ENCODE assay signal across 1 cellular context in genomic region chr4:128249787-128250668, GRCh38.
TF ChIP-seq lines count a peak whose summit lies in the region.

No MANE protein-coding gene starts in this region.

TF ChIP-seq in IMR-90, 13 proteins besides CTCF, POLR2A, EP300 and RAD21:
- TF ChIP-seq RFX5 (IDR thresholded peaks at IDR 0.05; ENCODE audit: low read depth, low read length) (no peak), MAFK (IDR thresholded peaks at IDR 0.05; ENCODE audit: low read depth, low read length) (peak; percentile 64; the same call in 1 of the 2 replicates)
